Comparison of ENCODE assay signal across 22 cellular contexts in the genomic region with DNA sequence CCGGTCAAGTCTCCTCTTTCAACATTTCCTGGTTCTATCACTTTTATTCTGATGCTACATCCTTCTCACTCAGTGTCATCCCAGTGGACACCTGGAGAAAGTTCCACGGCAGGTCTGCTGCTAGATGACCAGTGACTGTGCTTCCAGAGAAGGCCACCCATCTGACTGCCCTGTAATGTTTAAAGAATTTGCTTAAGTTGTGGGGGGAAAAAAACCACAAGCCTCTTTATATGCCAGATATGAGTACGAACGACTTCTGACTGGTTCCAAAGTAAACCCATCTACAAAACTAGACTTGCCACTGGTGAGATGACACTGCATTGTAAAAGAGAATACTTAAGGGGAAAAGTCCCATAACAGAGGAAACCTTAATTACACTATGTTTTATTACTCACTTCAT.
"Had no signal": no experiment of that assay in that cellular context is flagged by ENCODE, and none has a peak within 500 bp of the region (broad histone marks: within the 10 kb centered on the region; RNA-seq: fewer than 3 reads in every experiment).

No MANE protein-coding gene starts in this region.

- H3K36me3 ChIP-seq: MG63 had no signal

- H3K4me3 ChIP-seq: MG63 had no signal

- H3K27me3 ChIP-seq: MG63 had no signal

- H3K4me2 ChIP-seq: SK-N-SH had no signal

- H3K27ac ChIP-seq: RWPE1 had no signal

- DNase-seq: IMR-90, Karpas-422, KG1, MG63, NCI-H1092, NCI-H1105 treated with DMSO at 0.1 percent for 48 hours, NCI-H1417 treated with DMSO at 0.1 percent for 48 hours, NCI-H146, NCI-H1694 treated with DMSO at 0.1 percent for 48 hours, NCI-H1930, NCI-H2081, NCI-H2107, NCI-H2227 treated with DMSO at 0.1 percent for 48 hours, NCI-H524 treated with DMSO at 0.1 percent for 48 hours, NCI-H69, NCI-H774, PC-3, SHP77, SK-N-SH, SW 1271, T-cell had no signal

- H3K9me3 ChIP-seq: MG63, SK-N-SH had no signal

- H3K9ac ChIP-seq: SK-N-SH had no signal
